8 cellular contexts compared by ENCODE assay signal in the genomic region with DNA sequence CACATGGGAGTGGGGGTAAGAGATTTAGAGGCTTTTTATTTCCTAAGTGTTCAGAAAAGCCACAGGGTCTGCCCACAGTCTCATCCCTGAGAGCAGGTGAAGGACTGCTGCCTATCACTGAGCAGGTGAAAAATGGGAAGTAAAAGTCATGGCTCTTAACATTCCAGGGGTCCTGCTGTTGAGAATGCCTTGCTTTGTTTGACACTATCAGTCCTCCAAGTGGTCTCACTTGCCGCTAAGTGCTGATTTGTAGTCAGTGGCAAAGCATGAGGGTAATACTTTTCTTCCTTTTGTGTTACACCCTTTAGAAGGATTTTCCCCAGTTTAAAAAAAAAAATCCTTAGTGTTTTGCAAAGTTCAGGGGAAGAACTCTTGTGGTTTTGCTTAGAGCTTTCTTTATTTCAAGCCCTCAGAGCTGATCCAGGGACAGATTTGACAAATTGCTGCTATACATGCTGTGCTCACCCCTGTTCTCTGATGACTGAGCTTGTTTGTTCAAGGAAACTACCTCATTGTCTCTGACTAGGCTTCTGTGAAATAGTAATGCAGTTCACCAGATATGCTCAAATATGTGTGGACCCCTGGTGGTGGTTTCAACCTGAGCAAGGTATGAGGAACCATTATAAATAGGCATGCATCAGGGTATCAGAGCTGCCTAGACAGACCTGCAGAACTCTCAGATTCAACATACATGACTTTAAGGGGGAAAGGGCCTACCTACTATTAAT.
A peak's percentile ranks its signal among the peaks of the same experiment; 100 is the strongest.
DNase-seq lines count a peak whose midpoint lies in the region; TF ChIP-seq lines count a peak whose summit lies in the region.

No MANE protein-coding gene starts in this region.

- no peak for TF ChIP-seq POLR2A in testis (IDR thresholded peaks at IDR 0.05)

- H3K79me2 ChIP-seq in H9 (ENCODE audit: insufficient read depth, low read length): no peaks in the 10 kb centered on the region; the same call in 1 of the 2 replicates

- no peak overlapping the region for H3K14ac ChIP-seq in H9 (ENCODE audit: insufficient read depth, low read length)

- H3K27me3 Mint-ChIP-seq in H9 (ENCODE audit: low read depth): no peaks in the 10 kb centered on the region

- no peak overlapping the region for H2AK5ac ChIP-seq in H9 (ENCODE audit: insufficient read length, low read length)

- TF ChIP-seq CTCF in GM12865 (IDR thresholded peaks at IDR 0.05; ENCODE audit: insufficient read depth, low read depth, low read length, missing control alignments) (peak; percentile 22), H9 (conservative IDR thresholded peaks at IDR 0.05) (peak; percentile 54; the same call in 2 of the 3 replicates), testis (IDR thresholded peaks at IDR 0.05) (no peak)

- peak overlapping the region; percentile 36 for H3K27ac ChIP-seq in H9 (ENCODE audit: insufficient read length, low read depth, low read length)
- no peak overlapping the region for H3K27ac ChIP-seq in testis

- H3K4me1 Mint-ChIP-seq in H9: peaks cover 70 to 71% of the 10 kb centered on the region in 2 experiments

- H3K18ac ChIP-seq in H9 (ENCODE audit: insufficient read length, low read depth, low read length): no peak overlapping the region

- no peak overlapping the region for H4K5ac ChIP-seq in H9 (ENCODE audit: insufficient read length, low read depth, low read length)

- H3K4me3 ChIP-seq in GM12865 (ENCODE audit: low read depth, low read length) (no peak overlapping the region), skeletal muscle cell (ENCODE audit: low read depth, low read length) (no peak overlapping the region), testis (no peak overlapping the region)

- H3K9ac ChIP-seq in H9 (ENCODE audit: extremely low read depth, insufficient read length, low read length): no peak overlapping the region

- peak overlapping the region in 1 of 2 experiments; percentile 33; a peak in 1 of 5 replicates for H3K4me3 Mint-ChIP-seq in H9

- H3K23ac ChIP-seq in H9 (ENCODE audit: insufficient read length, low read depth, low read length): no peak overlapping the region

- no peak overlapping the region for H4K91ac ChIP-seq in H9 (ENCODE audit: insufficient read length, low read depth, low read length)

- H3K9me3 ChIP-seq in H9 (ENCODE audit: control insufficient read depth, low read depth, low read length): no peaks in the 10 kb centered on the region
- H3K9me3 ChIP-seq in testis: no peaks in the 10 kb centered on the region

- H3K79me1 ChIP-seq in H9 (ENCODE audit: insufficient read depth, low read depth, low read length, poor library complexity, severe bottlenecking): no peaks in the 10 kb centered on the region

- DNase-seq in GM12865 (ENCODE audit: low read depth) (peak; percentile 51), H9 (peak; percentile 44), M059J (ENCODE audit: low read depth) (peak; percentile 54), brain pericyte (ENCODE audit: low read depth, low spot score) (peak; percentile 38), skeletal muscle cell (ENCODE audit: low read depth) (peak; percentile 77), OCI-M2 (lab: John Stamatoyannopoulos, UW; ENCODE audit: unreplicated experiment) (no peak), Ammon's horn (ENCODE audit: low spot score) (no peak), testis (no peak)

- H3K4ac ChIP-seq in H9 (ENCODE audit: low read depth, low read length): no peak overlapping the region

- H2BK5ac ChIP-seq in H9 (ENCODE audit: insufficient read length, low read length): no peak overlapping the region

- peak overlapping the region; percentile 89 to 97 (median 93) for H3K27ac Mint-ChIP-seq in H9

- H3K4me2 ChIP-seq in H9 (ENCODE audit: insufficient read depth, insufficient read length, low read length): no peak overlapping the region

- no peak overlapping the region for H2BK120ac ChIP-seq in H9 (ENCODE audit: low read depth, low read length, poor library complexity, severe bottlenecking)

- H3K23me2 ChIP-seq in H9 (ENCODE audit: insufficient read length, low read depth, low read length, poor library complexity, severe bottlenecking): no peaks in the 10 kb centered on the region

- H3K56ac ChIP-seq in H9 (ENCODE audit: insufficient read length, low read depth, low read length): no peak overlapping the region

- no peaks in the 10 kb centered on the region for H3K9me3 Mint-ChIP-seq in H9

- H2BK15ac ChIP-seq in H9 (ENCODE audit: low read depth, low read length): no peak overlapping the region

- no peaks in the 10 kb centered on the region for H3K36me3 Mint-ChIP-seq in H9 (ENCODE audit: insufficient read depth in 1 of 3, low read depth in 3 of 3)

- no peak overlapping the region for H4K8ac ChIP-seq in H9 (replicated peaks; ENCODE audit: insufficient read length, low read depth, low read length)

- intact Hi-C loops in testis (cut with DNase I; ENCODE audit: low total_unique reads): no loop called here

- no peak overlapping the region for H2BK12ac ChIP-seq in H9 (ENCODE audit: insufficient read length, low read depth, low read length)

- no peak overlapping the region for H2AFZ ChIP-seq in H9 (ENCODE audit: low read length)

- H4K20me1 ChIP-seq in H9 (ENCODE audit: control insufficient read depth, insufficient read depth, insufficient read length): no peaks in the 10 kb centered on the region

- WGBS in H9 (ENCODE audit: extremely low coverage, insufficient read length, low lambda C conversion rate): no CpG with 5 or more reads among the region's 1 CpG
- 100% methylated on average over 1 of the region's 1 CpG for WGBS in testis, 2 donors

- H2BK20ac ChIP-seq in H9 (ENCODE audit: low read depth, low read length, poor library complexity, severe bottlenecking): no peak overlapping the region

- H3K27me3 ChIP-seq in H9 (ENCODE audit: insufficient read depth, low read length): no peaks in the 10 kb centered on the region
- H3K27me3 ChIP-seq in testis: no peaks in the 10 kb centered on the region

- no peak overlapping the region for H3T11ph ChIP-seq in H9 (ENCODE audit: low read length)

- peaks cover 19% of the 10 kb centered on the region; the same call in 1 of the 2 replicates for H3K4me1 ChIP-seq in H9 (ENCODE audit: insufficient read depth, low read length)
- peaks cover 4% of the 10 kb centered on the region for H3K4me1 ChIP-seq in testis

- H3K36me3 ChIP-seq in testis (ENCODE audit: low read depth, missing control alignments): no peaks in the 10 kb centered on the region

Comparison
In these comparisons a context has a peak if more than half of its experiments do, and no peak if none do; other contexts are left out.
1. DNase-seq: peak in GM12865 (single experiment), H9 (single experiment), M059J (single experiment), brain pericyte (single experiment) and skeletal muscle cell (single experiment); none in OCI-M2 (single experiment), Ammon's horn (single experiment) and testis (single experiment).
2. CTCF ChIP-seq: peak in GM12865 (single experiment) and H9 (single experiment); none in testis (0 of 3).